12 cellular contexts compared by ENCODE assay signal in genomic region chr10:73876971-73877370, GRCh38. TPM values are rescaled to one million over a fixed set of nuclear protein-coding genes. Genes with fewer than 3 reads are reported as not detected.
DNase-seq lines count a peak whose midpoint lies in the region; ATAC-seq and TF ChIP-seq lines count a peak whose summit lies in the region.
"Had no signal": no experiment of that assay in that cellular context is flagged by ENCODE, and none has a peak within 500 bp of the region (broad histone marks: within the 10 kb centered on the region; RNA-seq: fewer than 3 reads in every experiment).

No MANE protein-coding gene starts in this region.

- H3K9me3 Mint-ChIP-seq in CD4-positive, alpha-beta T cell, result no peaks in the 10 kb centered on the region
- H3K9me3 Mint-ChIP-seq: activated naive CD8-positive, alpha-beta T cell treated with anti-CD3 and anti-CD28 coated beads for 36 hours had no signal

- no peak overlapping the region for H2BK5ac ChIP-seq in IMR-90 (ENCODE audit: low read depth, low read length, poor library complexity, severe bottlenecking)

- H4K5ac ChIP-seq in IMR-90 (ENCODE audit: low read depth, low read length), result no peak overlapping the region

- intact Hi-C loops in CD4-positive, alpha-beta T cell (cut with DNase I, micrococcal nuclease), result loop anchor here (5.0 to 10.0 kb wide), 4 partner anchors 80 to 1358 kb away; partner anchors contain the start of genes KAT6B (in 2 of the 2) and COMTD1 (in 1 of the 2)
- intact Hi-C loops in IMR-90 (cut with micrococcal nuclease), result no loop called here

- H3K4me2 ChIP-seq in IMR-90 (ENCODE audit: low read depth, low read length) (no peak overlapping the region), osteoblast (ENCODE audit: insufficient read depth, low read length) (no peak overlapping the region)

- peak overlapping the region; percentile 62; the same call in 1 of the 2 replicates for H3K14ac ChIP-seq in IMR-90 (replicated peaks; ENCODE audit: low read depth, low read length)

- H3K4me1 ChIP-seq in IMR-90 (ENCODE audit: control insufficient read depth, insufficient read depth, low read length) (peaks cover 9% of the 10 kb centered on the region), osteoblast (ENCODE audit: insufficient read depth, low read length) (peaks cover 19% of the 10 kb centered on the region)

- no peak overlapping the region for H3K56ac ChIP-seq in IMR-90 (ENCODE audit: extremely low read depth, insufficient read depth, low read length)

- H3K27ac ChIP-seq in CD4-positive, alpha-beta T cell (ENCODE audit: low read depth, low read length), result no peak overlapping the region
- H3K27ac ChIP-seq in IMR-90 (ENCODE audit: insufficient read depth, low read length), result no peak overlapping the region
- H3K27ac ChIP-seq in osteoblast (ENCODE audit: low read depth, low read length), result no peak overlapping the region

- H3K9ac ChIP-seq in IMR-90 (ENCODE audit: low read depth, low read length), result no peak overlapping the region

- H3K4me3 ChIP-seq in IMR-90 (ENCODE audit: insufficient read depth, low read depth, low read length) (no peak overlapping the region), choroid plexus epithelial cell (ENCODE audit: low read depth, low read length) (no peak overlapping the region), osteoblast (ENCODE audit: insufficient read depth, low read length) (no peak overlapping the region)

- no peak overlapping the region for H2BK20ac ChIP-seq in IMR-90 (ENCODE audit: low read depth, low read length)

- H2BK120ac ChIP-seq in IMR-90 (ENCODE audit: low read depth, low read length), result no peak overlapping the region

- no peak for DNase-seq in CD4-positive, alpha-beta T cell
- peak; percentile 58 for DNase-seq in IMR-90
- peak; percentile 42 for DNase-seq in choroid plexus epithelial cell (ENCODE audit: low read depth)
- peak; percentile 94 for DNase-seq in osteoblast (ENCODE audit: insufficient read length, low spot score, missing footprints)
- no peak for DNase-seq in activated gamma-delta T cell (lab: John Stamatoyannopoulos, UW)
- no peak for DNase-seq in omental fat pad (ENCODE audit: low spot score)
- DNase-seq in AML-193 (lab: John Stamatoyannopoulos, UW), result no peak
- DNase-seq: activated naive CD8-positive, alpha-beta T cell treated with anti-CD3 and anti-CD28 coated beads for 36 hours; C1 segment of cervical spinal cord; NCI-H187 treated with DMSO at 0.1 percent for 48 hours; Right ventricle myocardium superior had no signal

- H4K8ac ChIP-seq in IMR-90 (ENCODE audit: low read depth in 2 of 2, low read length in 2 of 2), result 0 out of 4 replicates have a peak overlapping the region, but pooled peaks of 1 of the 2 experiments have one; percentile 13

- WGBS in IMR-90 (ENCODE audit: extremely low coverage in 2 of 2, insufficient read length in 1 of 2), 2 experiments, result no CpG with 5 or more reads among the region's 4 CpGs

- H3K9me3 ChIP-seq in CD4-positive, alpha-beta T cell (ENCODE audit: control insufficient read depth, low read length), result no peaks in the 10 kb centered on the region
- H3K9me3 ChIP-seq in IMR-90 (ENCODE audit: control insufficient read depth, insufficient read depth, low read length) (no peaks in the 10 kb centered on the region), osteoblast (ENCODE audit: low read depth, low read length) (no peaks in the 10 kb centered on the region)

- H2AK5ac ChIP-seq in IMR-90 (ENCODE audit: low read depth, low read length), result peak overlapping the region; percentile 55

- no peak overlapping the region for H3K18ac ChIP-seq in IMR-90 (ENCODE audit: low read depth, low read length)

- no peak for TF ChIP-seq CTCF in CD4-positive, alpha-beta T cell (IDR thresholded peaks at IDR 0.05)
- TF ChIP-seq CTCF in IMR-90 (conservative IDR thresholded peaks at IDR 0.05; ENCODE audit: low read depth, low read length), result no peak
- TF ChIP-seq CTCF in choroid plexus epithelial cell (conservative IDR thresholded peaks at IDR 0.05; ENCODE audit: low read depth, low read length), result no peak
- no peak for TF ChIP-seq CTCF in osteoblast (IDR thresholded peaks at IDR 0.05; ENCODE audit: extremely low read depth, low read depth, low read length)
- TF ChIP-seq CTCF in omental fat pad (IDR thresholded peaks at IDR 0.05), result no peak

- peak overlapping the region; percentile 45 for H2AK9ac ChIP-seq in IMR-90 (replicated peaks; ENCODE audit: low read depth, low read length, poor library complexity)

- H2AFZ ChIP-seq in IMR-90 (replicated peaks; ENCODE audit: low read length, poor library complexity), result no peak overlapping the region
- no peak overlapping the region for H2AFZ ChIP-seq in osteoblast (ENCODE audit: low read length)

- CTCF ChIA-PET in CD4-positive, alpha-beta T cell (lab: Charles Lee), result interaction anchor here (0.5 to 4.8 kb wide), 4 partner anchors 9 to 63 kb away, joined by 3 to 103 read pairs (median 24); no protein-coding TSS in a partner anchor
- CTCF ChIA-PET in IMR-90 (lab: Yijun Ruan, JAX), result interaction anchor here (0.7 to 1.6 kb wide), 2 partner anchors 27 to 123 kb away, joined by 4 to 14 read pairs; no protein-coding TSS in a partner anchor

- H3K4ac ChIP-seq in IMR-90 (ENCODE audit: low read depth, low read length), result peak overlapping the region; percentile 38; the same call in 1 of the 2 replicates

- no peak for TF ChIP-seq RAD21 in IMR-90 (IDR thresholded peaks at IDR 0.05; ENCODE audit: low read length)

- BruUV-seq in IMR-90 (replicated peaks; lab: Mats Ljungman, UMichigan), result no TSS peak

- H3K27ac Mint-ChIP-seq in CD4-positive, alpha-beta T cell, result peak overlapping the region; percentile 72
- H3K27ac Mint-ChIP-seq: activated naive CD8-positive, alpha-beta T cell treated with anti-CD3 and anti-CD28 coated beads for 36 hours had no signal

- H3K27me3 Mint-ChIP-seq in CD4-positive, alpha-beta T cell, result no peaks in the 10 kb centered on the region
- H3K27me3 Mint-ChIP-seq: activated naive CD8-positive, alpha-beta T cell treated with anti-CD3 and anti-CD28 coated beads for 36 hours had no signal

- H3K36me3 ChIP-seq in IMR-90 (ENCODE audit: control insufficient read depth, insufficient read depth, low read length) (peaks cover 2% of the 10 kb centered on the region; the same call in 1 of the 2 replicates), osteoblast (ENCODE audit: insufficient read depth, low read length) (no peaks in the 10 kb centered on the region)

- H4K91ac ChIP-seq in IMR-90 (ENCODE audit: insufficient read depth, low read depth, low read length), result peak overlapping the region; percentile 23; the same call in 1 of the 2 replicates

- ATAC-seq in CD4-positive, alpha-beta T cell (ENCODE audit: poor library complexity), result no peak
- ATAC-seq in IMR-90 (ENCODE audit: low read depth) (no peak), omental fat pad (ENCODE audit: low FRiP score) (no peak), HG03565 (IDR thresholded peaks at IDR 0.05; ENCODE audit: unreplicated experiment) (no peak)

- peaks cover 37% of the 10 kb centered on the region for H3K4me1 Mint-ChIP-seq in CD4-positive, alpha-beta T cell (ENCODE audit: low read depth)

- peak overlapping the region; percentile 25; the same call in 1 of the 3 replicates for H2BK15ac ChIP-seq in IMR-90 (ENCODE audit: low read depth, low read length)

- peaks cover 9 to 19% of the 10 kb centered on the region in 2 experiments for H3K79me1 ChIP-seq in IMR-90 (ENCODE audit: low read depth in 1 of 2, low read length in 2 of 2)

- POLR2A ChIA-PET in CD4-positive, alpha-beta T cell (lab: Charles Lee), result interaction anchor here (1.4 kb wide), 1 partner anchor 11 kb away, joined by 3 read pairs; no protein-coding TSS in a partner anchor
- POLR2A ChIA-PET in IMR-90 (lab: Charles Lee; ENCODE audit: unreplicated experiment), result no interaction called here

- peaks cover 19% of the 10 kb centered on the region for H3K36me3 Mint-ChIP-seq in CD4-positive, alpha-beta T cell (ENCODE audit: low read depth)

- peaks cover 6% of the 10 kb centered on the region for H3K9me1 ChIP-seq in IMR-90 (ENCODE audit: insufficient read depth, low read length)

- dilution Hi-C loops in IMR-90 (cut with HindIII; ENCODE audit: low sequenced_read_pairs, unreplicated experiment), result no loop called here

- H3K27me3 ChIP-seq in CD4-positive, alpha-beta T cell (ENCODE audit: control insufficient read depth, insufficient read depth, low read length), result no peaks in the 10 kb centered on the region
- H3K27me3 ChIP-seq in IMR-90 (ENCODE audit: control insufficient read depth, insufficient read depth, low read length), result no peaks in the 10 kb centered on the region
- H3K27me3 ChIP-seq in osteoblast (ENCODE audit: insufficient read depth, low read length), result no peaks in the 10 kb centered on the region

- no peak overlapping the region for H3K4me3 Mint-ChIP-seq in CD4-positive, alpha-beta T cell
- H3K4me3 Mint-ChIP-seq: activated naive CD8-positive, alpha-beta T cell treated with anti-CD3 and anti-CD28 coated beads for 36 hours had no signal

- in situ Hi-C loops in IMR-90 (cut with MboI; ENCODE audit: low sequenced_read_pairs), result no loop called here

- no peak overlapping the region; the same call in 1 of the 2 replicates for H3K23ac ChIP-seq in IMR-90 (ENCODE audit: low read depth, low read length)

- peaks cover 14% of the 10 kb centered on the region for H3K79me2 ChIP-seq in osteoblast (ENCODE audit: insufficient read depth, low read length)

- H4K20me1 ChIP-seq in IMR-90 (ENCODE audit: insufficient read depth, low read length), result peaks cover 14% of the 10 kb centered on the region
- H4K20me1 ChIP-seq in osteoblast (ENCODE audit: insufficient read depth, low read length), result peaks cover 13% of the 10 kb centered on the region

- no peak for TF ChIP-seq POLR2A in IMR-90 (IDR thresholded peaks at IDR 0.05; ENCODE audit: low read depth, low read length)

TF ChIP-seq in IMR-90, 13 proteins besides CTCF, POLR2A, EP300 and RAD21:
- TF ChIP-seq NFE2L2 (IDR thresholded peaks at IDR 0.05; ENCODE audit: low read depth, low read length) (no peak), FOS (IDR thresholded peaks at IDR 0.05; ENCODE audit: low read depth, low read length) (peak; percentile 45)

RNA-seq across cellular contexts. Expression of gene CAMK2G, which starts 2.6 kb away (rescaled TPM):
- 10 to 100 TPM; 34.4 to 38.4 TPM for total RNA-seq in CD4-positive, alpha-beta T cell
- total RNA-seq in IMR-90 (2012; rRNA removed) (18.9 and 20.4 TPM in 2 replicates), osteoblast (22.4 and 28.3 TPM in 2 replicates), omental fat pad (10 to 100 TPM; 10.6 to 35.8 (median 15.6) TPM)
- 24.0 and 25.4 TPM in 2 replicates for polyA plus RNA-seq in IMR-90 (2012; rRNA removed)
- 19.3 and 21.1 TPM in 2 replicates for polyA plus RNA-seq in IMR-90 (2012; cell fraction: cytosol; rRNA removed)
- 51.4 and 75.4 TPM in 2 replicates for polyA plus RNA-seq in IMR-90 (2012; cell fraction: nucleus; rRNA removed; ENCODE audit: low replicate concordance)

RNA-seq across cellular contexts. Expression of gene PLAU, which starts 34.0 kb away (rescaled TPM):
- not detected for total RNA-seq in CD4-positive, alpha-beta T cell
- total RNA-seq in IMR-90 (2012; rRNA removed), result 115 and 123 TPM in 2 replicates
- 230 and 283 TPM in 2 replicates for polyA plus RNA-seq in IMR-90 (2012; rRNA removed)
- polyA plus RNA-seq in IMR-90 (2012; cell fraction: cytosol; rRNA removed), result 215 and 255 TPM in 2 replicates
- polyA plus RNA-seq in IMR-90 (2012; cell fraction: nucleus; rRNA removed; ENCODE audit: low replicate concordance), result 331 and 562 TPM in 2 replicates
- total RNA-seq in osteoblast, result 27.9 and 40.7 TPM in 2 replicates
- total RNA-seq in omental fat pad, result 10 to 100 TPM in 3 of 4 donors, 1 to 10 TPM in 1; 7.3 to 75.2 (median 31.9) TPM

Comparison
In these comparisons a context has a peak if more than half of its experiments do, and no peak if none do; other contexts are left out.
1. DNase-seq: peak in IMR-90 (single experiment), choroid plexus epithelial cell (single experiment) and osteoblast (single experiment); none in CD4-positive, alpha-beta T cell (0 of 10), activated gamma-delta T cell (single experiment), omental fat pad (single experiment) and AML-193 (0 of 2).
2. RNA of gene PLAU, which starts 34.0 kb away (total RNA-seq): 115 to 123 TPM in IMR-90, 7.3 to 75.2 TPM in omental fat pad and 27.9 to 40.7 TPM in osteoblast; not detected in CD4-positive, alpha-beta T cell; every median in the first group is over 4 times any median in the second.